ENCODE assay signal across 1 cellular context in genomic region chr22:50271011-50271394, GRCh38.
A peak's percentile ranks its signal among the peaks of the same experiment; 100 is the strongest.
TF ChIP-seq lines count a peak whose summit lies in the region.

No MANE protein-coding gene starts in this region.

TF ChIP-seq in HepG2, 621 proteins besides CTCF, POLR2A, EP300 and RAD21 (continues in another document):
- no peak for TF ChIP-seq ZNF136 (CRISPR knock-in tag; IDR thresholded peaks at IDR 0.05; ENCODE audit: low read depth)
- no peak for TF ChIP-seq PHF8 (CRISPR knock-in tag; IDR thresholded peaks at IDR 0.05)
- no peak for TF ChIP-seq NR2F6 (IDR thresholded peaks at IDR 0.05)
- TF ChIP-seq NR2F6 (CRISPR knock-in tag; IDR thresholded peaks at IDR 0.05) = no peak
- TF ChIP-seq SNAI1 (CRISPR knock-in tag; IDR thresholded peaks at IDR 0.05; ENCODE audit: borderline replicate concordance) = peak; percentile 83; the same call in 1 of the 2 replicates
- 0 out of 2 replicates have a peak, but pooled peaks have one; percentile 64 for TF ChIP-seq GTF3A (CRISPR knock-in tag; conservative IDR thresholded peaks at IDR 0.05)
- no peak for TF ChIP-seq MAFF (IDR thresholded peaks at IDR 0.05; ENCODE audit: low read depth, low read length)
- TF ChIP-seq FOXK2 (IDR thresholded peaks at IDR 0.05) = no peak
- TF ChIP-seq ZNF572 (CRISPR knock-in tag; IDR thresholded peaks at IDR 0.05) = 0 out of 2 replicates have a peak, but pooled peaks have one; percentile 31
- TF ChIP-seq ZNF614 (CRISPR knock-in tag; IDR thresholded peaks at IDR 0.05; ENCODE audit: borderline replicate concordance) = no peak
- no peak for TF ChIP-seq ZNF879 (CRISPR knock-in tag; IDR thresholded peaks at IDR 0.05)
- TF ChIP-seq AHR (CRISPR knock-in tag; IDR thresholded peaks at IDR 0.05) = no peak
- TF ChIP-seq GATAD1 (CRISPR knock-in tag; IDR thresholded peaks at IDR 0.05) = no peak
- TF ChIP-seq MED13 (CRISPR knock-in tag; IDR thresholded peaks at IDR 0.05) = no peak
- no peak for TF ChIP-seq RORA (CRISPR knock-in tag; IDR thresholded peaks at IDR 0.05)
- TF ChIP-seq HOXA9 (CRISPR knock-in tag; IDR thresholded peaks at IDR 0.05; ENCODE audit: borderline replicate concordance) = no peak
- TF ChIP-seq FOXC1 (CRISPR knock-in tag; IDR thresholded peaks at IDR 0.05; ENCODE audit: borderline replicate concordance) = 0 out of 2 replicates have a peak, but pooled peaks have one; percentile 6
- no peak for TF ChIP-seq PCBP1 (IDR thresholded peaks at IDR 0.05; ENCODE audit: borderline replicate concordance, low read depth, low read length)
- TF ChIP-seq ZKSCAN1 (IDR thresholded peaks at IDR 0.05; ENCODE audit: low read length) = no peak
- peak; percentile 1; the same call in 1 of the 2 replicates for TF ChIP-seq MTA1 (CRISPR knock-in tag; IDR thresholded peaks at IDR 0.05; ENCODE audit: borderline replicate concordance)
- 0 out of 2 replicates have a peak, but pooled peaks have one; percentile 0 for TF ChIP-seq ATF5 (CRISPR knock-in tag; IDR thresholded peaks at IDR 0.05; ENCODE audit: low read depth)
- TF ChIP-seq HES4 (CRISPR knock-in tag; IDR thresholded peaks at IDR 0.05; ENCODE audit: borderline replicate concordance) = no peak
- 0 out of 2 replicates have a peak, but pooled peaks have one; percentile 74 for TF ChIP-seq ZNF547 (CRISPR knock-in tag; IDR thresholded peaks at IDR 0.05)
- TF ChIP-seq RFX3 (CRISPR knock-in tag; IDR thresholded peaks at IDR 0.05) = no peak
- no peak for TF ChIP-seq JARID2 (CRISPR knock-in tag; IDR thresholded peaks at IDR 0.05; ENCODE audit: insufficient replicate concordance)
- no peak for TF ChIP-seq HNRNPH1 (optimal IDR thresholded peaks at IDR 0.05; ENCODE audit: low read depth, low read length)
- TF ChIP-seq AKAP8 (CRISPR knock-in tag; IDR thresholded peaks at IDR 0.05) = no peak
- TF ChIP-seq EEA1 (CRISPR knock-in tag; IDR thresholded peaks at IDR 0.05; ENCODE audit: borderline replicate concordance) = 0 out of 2 replicates have a peak, but pooled peaks have one; percentile 4
- TF ChIP-seq HNF1B (CRISPR knock-in tag; IDR thresholded peaks at IDR 0.05) = no peak
- no peak for TF ChIP-seq ZEB1 (IDR thresholded peaks at IDR 0.05; ENCODE audit: insufficient replicate concordance, low read depth)
- 0 out of 2 replicates have a peak, but pooled peaks have one; percentile 26 for TF ChIP-seq ZSCAN22 (CRISPR knock-in tag; IDR thresholded peaks at IDR 0.05)
- peak; percentile 7; the same call in 1 of the 2 replicates for TF ChIP-seq ZNF333 (CRISPR knock-in tag; IDR thresholded peaks at IDR 0.05; ENCODE audit: borderline replicate concordance)
- TF ChIP-seq MAFK (conservative IDR thresholded peaks at IDR 0.05 in 1 of 2, IDR thresholded peaks at IDR 0.05 in 1 of 2; ENCODE audit: low read length in 2 of 2) = no peak
- 0 out of 2 replicates have a peak, but pooled peaks have one; percentile 0 for TF ChIP-seq RELA (CRISPR knock-in tag; IDR thresholded peaks at IDR 0.05)
- 0 out of 2 replicates have a peak, but pooled peaks have one; percentile 62 for TF ChIP-seq ZNF230 (CRISPR knock-in tag; IDR thresholded peaks at IDR 0.05)
- no peak for TF ChIP-seq ZSCAN12 (CRISPR knock-in tag; IDR thresholded peaks at IDR 0.05)
- TF ChIP-seq SMARCC2 (IDR thresholded peaks at IDR 0.05) = no peak
- 0 out of 2 replicates have a peak, but pooled peaks have one; percentile 7 for TF ChIP-seq RXRA (CRISPR knock-in tag; IDR thresholded peaks at IDR 0.05)
- TF ChIP-seq ARHGAP35 (CRISPR knock-in tag; IDR thresholded peaks at IDR 0.05; ENCODE audit: borderline replicate concordance) = no peak
- no peak for TF ChIP-seq ARID5B (CRISPR knock-in tag; IDR thresholded peaks at IDR 0.05)
- peak; percentile 63; the same call in 1 of the 2 replicates for TF ChIP-seq EHMT2 (IDR thresholded peaks at IDR 0.05; ENCODE audit: borderline replicate concordance, low read depth, low read length)
- 0 out of 2 replicates have a peak, but pooled peaks have one; percentile 4 for TF ChIP-seq ZBTB43 (CRISPR knock-in tag; conservative IDR thresholded peaks at IDR 0.05)
- TF ChIP-seq ZBTB21 (CRISPR knock-in tag; IDR thresholded peaks at IDR 0.05) = no peak
- no peak for TF ChIP-seq U2AF1 (optimal IDR thresholded peaks at IDR 0.05; ENCODE audit: low read depth, low read length)
- no peak for TF ChIP-seq TCF12 (IDR thresholded peaks at IDR 0.05)
- no peak for TF ChIP-seq TCF12 (CRISPR knock-in tag; IDR thresholded peaks at IDR 0.05)
- TF ChIP-seq CBX5 (CRISPR knock-in tag; IDR thresholded peaks at IDR 0.05; ENCODE audit: borderline replicate concordance) = no peak
- no peak for TF ChIP-seq PHB2 (IDR thresholded peaks at IDR 0.05; ENCODE audit: partially characterized antibody)
- 0 out of 2 replicates have a peak, but pooled peaks have one; percentile 14 for TF ChIP-seq SP140L (CRISPR knock-in tag; IDR thresholded peaks at IDR 0.05; ENCODE audit: borderline replicate concordance)
- TF ChIP-seq CSRNP2 (CRISPR knock-in tag; conservative IDR thresholded peaks at IDR 0.05; ENCODE audit: low read depth) = no peak
- 0 out of 2 replicates have a peak, but pooled peaks have one; percentile 28 for TF ChIP-seq PHF21A (CRISPR knock-in tag; IDR thresholded peaks at IDR 0.05)
- TF ChIP-seq ATF2 (CRISPR knock-in tag; IDR thresholded peaks at IDR 0.05) = 0 out of 2 replicates have a peak, but pooled peaks have one; percentile 2
- no peak for TF ChIP-seq GATA4 (IDR thresholded peaks at IDR 0.05; ENCODE audit: borderline replicate concordance, low read depth)
- TF ChIP-seq E2F2 (CRISPR knock-in tag; IDR thresholded peaks at IDR 0.05; ENCODE audit: borderline replicate concordance) = no peak
- no peak for TF ChIP-seq MED1 (CRISPR knock-in tag; IDR thresholded peaks at IDR 0.05)
- peak; percentile 13 for TF ChIP-seq ZNF18 (CRISPR knock-in tag; IDR thresholded peaks at IDR 0.05; ENCODE audit: insufficient replicate concordance)
- no peak for TF ChIP-seq NFIC (IDR thresholded peaks at IDR 0.05; ENCODE audit: low read length)
- no peak for TF ChIP-seq TRIM22 (IDR thresholded peaks at IDR 0.05)
- TF ChIP-seq DDIT3 (CRISPR knock-in tag; IDR thresholded peaks at IDR 0.05) = no peak
